In genomic region chr6:166627875-166628849, GRCh38 we compare ENCODE assay signal across 8 cellular contexts. TPM values are rescaled to one million over a fixed set of nuclear protein-coding genes. Genes with fewer than 3 reads are reported as not detected.
DNase-seq lines count a peak whose midpoint lies in the region; ATAC-seq and TF ChIP-seq lines count a peak whose summit lies in the region.

No MANE protein-coding gene starts in this region.

- H3K27me3 ChIP-seq in HUES6 (ENCODE audit: control insufficient read depth, insufficient read depth, low read length), result peaks cover 55% of the 10 kb centered on the region

- TF ChIP-seq CTCF in Calu3 (IDR thresholded peaks at IDR 0.05; ENCODE audit: unreplicated experiment) (no peak), osteocyte (IDR thresholded peaks at IDR 0.05) (no peak)

- H3K9me3 Mint-ChIP-seq in Calu3 (ENCODE audit: low read depth, unreplicated experiment) (no peaks in the 10 kb centered on the region), osteocyte (ENCODE audit: unreplicated experiment) (no peaks in the 10 kb centered on the region)

- peak overlapping the region; percentile 75 for H3K27ac Mint-ChIP-seq in Calu3 (ENCODE audit: unreplicated experiment)
- peak overlapping the region; percentile 96 for H3K27ac Mint-ChIP-seq in osteocyte (ENCODE audit: unreplicated experiment)

- no peak overlapping the region; the same call in 1 of the 2 replicates for H3K27ac ChIP-seq in HUES6 (ENCODE audit: low read depth, low read length)

- H3K4me3 ChIP-seq in HUES6 (ENCODE audit: low read depth, low read length), result peak overlapping the region; percentile 72

- no peaks in the 10 kb centered on the region for H3K9me3 ChIP-seq in HUES6 (ENCODE audit: control insufficient read depth, insufficient read depth, low read depth, low read length)

- H3K9ac ChIP-seq in HUES6 (ENCODE audit: low read length), result peak overlapping the region; percentile 86

- TSS peak; percentile 69 for BruUV-seq in Calu3 (replicated peaks; lab: Mats Ljungman, UMichigan)

- intact Hi-C loops in Calu3 (cut with micrococcal nuclease; ENCODE audit: unreplicated experiment), result loop anchor here (2.0 to 10.0 kb wide), 3 partner anchors 71 to 353 kb away; no protein-coding TSS in a partner anchor

- peaks cover 33% of the 10 kb centered on the region for H3K36me3 Mint-ChIP-seq in Calu3 (ENCODE audit: insufficient read depth, unreplicated experiment)
- no peaks in the 10 kb centered on the region for H3K36me3 Mint-ChIP-seq in osteocyte (ENCODE audit: unreplicated experiment)

- H3K4me1 ChIP-seq in HUES6 (ENCODE audit: control insufficient read depth, insufficient read depth, low read length), result peaks cover 16% of the 10 kb centered on the region

- DNase-seq in Calu3 (peak; percentile 54), RPMI8226 (peak; percentile 64), glomerular visceral epithelial cell (ENCODE audit: extremely low spot score) (peak; percentile 59), osteocyte (ENCODE audit: extremely low spot score, unreplicated experiment) (no peak), ureter (ENCODE audit: low spot score) (peak; percentile 56)
- peak; percentile 20 to 49 (median 34) for DNase-seq in activated naive CD4-positive, alpha-beta T cell (lab: John Stamatoyannopoulos, UW)

- H3K4me3 Mint-ChIP-seq in Calu3 (ENCODE audit: low read depth, unreplicated experiment) (peak overlapping the region; percentile 94), osteocyte (ENCODE audit: unreplicated experiment) (peak overlapping the region; percentile 88)

- H3K27me3 Mint-ChIP-seq in Calu3 (ENCODE audit: unreplicated experiment) (peaks cover 20% of the 10 kb centered on the region), osteocyte (ENCODE audit: unreplicated experiment) (no peaks in the 10 kb centered on the region)

- CTCF ChIA-PET in Calu3 (lab: Charles Lee), result interaction anchor here (0.6 to 1.2 kb wide), 8 partner anchors 12 to 1420 kb away, joined by 3 to 11 read pairs (median 6); no protein-coding TSS in a partner anchor

- H3K36me3 ChIP-seq in HUES6 (ENCODE audit: control insufficient read depth, insufficient read depth, low read length), result no peaks in the 10 kb centered on the region

- H3K4me1 Mint-ChIP-seq in Calu3 (ENCODE audit: low read depth, unreplicated experiment) (peaks cover 32% of the 10 kb centered on the region), osteocyte (ENCODE audit: unreplicated experiment) (peaks cover 41% of the 10 kb centered on the region)

- ATAC-seq in GM21515 (IDR thresholded peaks at IDR 0.05; ENCODE audit: unreplicated experiment), result peak; percentile 30

RNA-seq across cellular contexts. Expression of gene RPS6KA2, which starts 1.1 kb away (rescaled TPM):
- total RNA-seq in Calu3 (2022) (25.8 and 41.3 TPM in 2 replicates), osteocyte (89.9 and 102 TPM in 2 replicates), ureter (85.3 TPM)

RNA-seq across cellular contexts. Expression of gene RAMACL, which starts 41.7 kb away (rescaled TPM):
- 1.3 and 2.2 TPM in 2 replicates for total RNA-seq in Calu3 (2022)
- 2.5 and 3.6 TPM in 2 replicates for total RNA-seq in osteocyte
- total RNA-seq in ureter, result 7.8 TPM
